Comparison of ENCODE assay signal across 8 cellular contexts in the genomic region with DNA sequence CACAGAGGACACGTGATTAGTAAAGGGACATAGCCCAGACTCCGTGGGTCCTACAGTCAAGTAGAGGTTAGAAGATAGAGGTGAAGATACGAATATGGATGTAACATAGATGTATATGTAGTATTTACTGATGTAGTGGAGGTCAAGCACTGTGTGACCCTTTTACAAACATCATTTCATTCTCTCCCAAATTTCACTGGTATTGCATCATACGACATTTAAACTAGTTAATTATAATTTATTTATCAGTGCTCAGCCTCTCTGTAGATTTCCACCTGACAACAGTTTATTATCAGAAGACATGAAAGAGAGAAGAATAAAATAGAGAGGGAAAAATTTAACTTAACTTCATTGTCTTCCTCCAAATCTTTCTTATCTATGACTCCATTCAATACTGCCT.
"Had no signal": no experiment of that assay in that cellular context is flagged by ENCODE, and none has a peak within 500 bp of the region (broad histone marks: within the 10 kb centered on the region; RNA-seq: fewer than 3 reads in every experiment).

No MANE protein-coding gene starts in this region.

- DNase-seq: GDM1, GF-D8 had no signal

- H3K4me3 ChIP-seq: GM12878 had no signal

- FAIRE-seq: G401.6, GM12878, GM12891, GM12892, GM18507, GM19239 had no signal

- ATAC-seq: GM12878 had no signal
